In genomic region chr5:157160001-157160400, GRCh38 we compare ENCODE assay signal across 15 cellular contexts. TPM values are rescaled to one million over a fixed set of nuclear protein-coding genes. Genes with fewer than 3 reads are reported as not detected.
DNase-seq lines count a peak whose midpoint lies in the region; ATAC-seq and TF ChIP-seq lines count a peak whose summit lies in the region.
"Had no signal": no experiment of that assay in that cellular context is flagged by ENCODE, and none has a peak within 500 bp of the region (broad histone marks: within the 10 kb centered on the region; RNA-seq: fewer than 3 reads in every experiment).

No MANE protein-coding gene starts in this region.

- no peaks in the 10 kb centered on the region for H3K9me3 ChIP-seq in gastroesophageal sphincter
- H3K9me3 ChIP-seq: vagina had no signal

- H3K27ac Mint-ChIP-seq in activated CD4-positive, alpha-beta T cell treated with anti-CD3 and anti-CD28 coated beads, Interleukin-2, amount 10 ng/mL, durations not matched to agents 24 days and 14 days = peak overlapping the region; percentile 87
- peak overlapping the region; percentile 86 for H3K27ac Mint-ChIP-seq in activated naive CD8-positive, alpha-beta T cell
- H3K27ac Mint-ChIP-seq in stimulated activated effector memory CD8-positive, alpha-beta T cell treated with anti-CD3 and anti-CD28 coated beads, Interleukin-12 subunit alpha, Interleukin-12 subunit beta, amount 100 ng/mL, for 72 hours = peak overlapping the region; percentile 97

- H3K4me3 ChIP-seq in gastroesophageal sphincter = no peak overlapping the region
- H3K4me3 ChIP-seq: vagina had no signal

- peaks cover 18% of the 10 kb centered on the region for H3K27me3 ChIP-seq in gastroesophageal sphincter
- H3K27me3 ChIP-seq: vagina had no signal

- intact Hi-C loops in activated CD4-positive, alpha-beta T cell treated with anti-CD3 and anti-CD28 coated beads, Interleukin-2, amount 10 ng/mL, durations not matched to agents 24 days and 14 days (cut with micrococcal nuclease) = no loop called here

- H3K4me3 Mint-ChIP-seq in activated CD4-positive, alpha-beta T cell treated with anti-CD3 and anti-CD28 coated beads, Interleukin-2, amount 10 ng/mL, durations not matched to agents 24 days and 14 days = peak overlapping the region; percentile 54
- H3K4me3 Mint-ChIP-seq in activated naive CD8-positive, alpha-beta T cell = peak overlapping the region; percentile 79
- H3K4me3 Mint-ChIP-seq in stimulated activated effector memory CD8-positive, alpha-beta T cell treated with anti-CD3 and anti-CD28 coated beads, Interleukin-12 subunit alpha, Interleukin-12 subunit beta, amount 100 ng/mL, for 72 hours = peak overlapping the region; percentile 67

- H3K36me3 Mint-ChIP-seq in activated CD4-positive, alpha-beta T cell treated with anti-CD3 and anti-CD28 coated beads, Interleukin-2, amount 10 ng/mL, durations not matched to agents 24 days and 14 days (ENCODE audit: low read depth) = no peaks in the 10 kb centered on the region
- H3K36me3 Mint-ChIP-seq in activated naive CD8-positive, alpha-beta T cell = peaks cover 3% of the 10 kb centered on the region
- no peaks in the 10 kb centered on the region for H3K36me3 Mint-ChIP-seq in stimulated activated effector memory CD8-positive, alpha-beta T cell treated with anti-CD3 and anti-CD28 coated beads, Interleukin-12 subunit alpha, Interleukin-12 subunit beta, amount 100 ng/mL, for 72 hours

- H3K4me1 Mint-ChIP-seq in activated CD4-positive, alpha-beta T cell treated with anti-CD3 and anti-CD28 coated beads, Interleukin-2, amount 10 ng/mL, durations not matched to agents 24 days and 14 days = peaks cover 54% of the 10 kb centered on the region
- H3K4me1 Mint-ChIP-seq in activated naive CD8-positive, alpha-beta T cell (ENCODE audit: low read depth) = peaks cover 63% of the 10 kb centered on the region
- H3K4me1 Mint-ChIP-seq in stimulated activated effector memory CD8-positive, alpha-beta T cell treated with anti-CD3 and anti-CD28 coated beads, Interleukin-12 subunit alpha, Interleukin-12 subunit beta, amount 100 ng/mL, for 72 hours = peaks cover 69% of the 10 kb centered on the region

- 85% methylated on average over 4 of the region's 4 CpGs; no CpG with 5 or more reads in 1 of the 2 donors for WGBS in gastroesophageal sphincter (ENCODE audit: low coverage in 1 of 2), 2 donors

- H3K36me3 ChIP-seq in gastroesophageal sphincter = no peaks in the 10 kb centered on the region
- H3K36me3 ChIP-seq: vagina had no signal

- peak; percentile 81 for DNase-seq in activated effector memory CD4-positive, alpha-beta T cell treated with anti-CD3 and anti-CD28 coated beads, Interleukin-2, amount 50 U/mL, for 16 hours
- DNase-seq in activated effector memory CD4-positive, alpha-beta T cell treated with Interleukin-2 at 50 U/mL for 16 hours = no peak
- peak; percentile 75 for DNase-seq in activated CD4-positive, alpha-beta T cell treated with anti-CD3 and anti-CD28 coated beads, Interleukin-2, amount 10 ng/mL, durations not matched to agents 24 days and 14 days
- peak in 1 of 2 donors; percentile 61 for DNase-seq in stimulated activated effector memory CD8-positive, alpha-beta T cell treated with anti-CD3 and anti-CD28 coated beads, Interleukin-12 subunit alpha, Interleukin-12 subunit beta, amount 100 ng/mL, for 72 hours (ENCODE audit: low spot score in 2 of 2)
- DNase-seq: DND-41, NCI-H2081 treated with DMSO at 0.1 percent for 48 hours had no signal

- no peak for TF ChIP-seq POLR2A in gastroesophageal sphincter (IDR thresholded peaks at IDR 0.05)

- peak; percentile 66 for ATAC-seq in stimulated activated effector memory CD8-positive, alpha-beta T cell treated with anti-CD3 and anti-CD28 coated beads, Interleukin-12 subunit alpha, Interleukin-12 subunit beta, amount 100 ng/mL, for 72 hours
- ATAC-seq in gastroesophageal sphincter (no peak), HG03469 (IDR thresholded peaks at IDR 0.05; ENCODE audit: unreplicated experiment) (no peak), GM19452 (IDR thresholded peaks at IDR 0.05; ENCODE audit: unreplicated experiment) (no peak)

- H3K9me3 Mint-ChIP-seq in activated CD4-positive, alpha-beta T cell treated with anti-CD3 and anti-CD28 coated beads, Interleukin-2, amount 10 ng/mL, durations not matched to agents 24 days and 14 days = no peaks in the 10 kb centered on the region
- peaks cover 4% of the 10 kb centered on the region for H3K9me3 Mint-ChIP-seq in activated naive CD8-positive, alpha-beta T cell (ENCODE audit: low read depth)
- H3K9me3 Mint-ChIP-seq in stimulated activated effector memory CD8-positive, alpha-beta T cell treated with anti-CD3 and anti-CD28 coated beads, Interleukin-12 subunit alpha, Interleukin-12 subunit beta, amount 100 ng/mL, for 72 hours = peaks cover 2% of the 10 kb centered on the region

- no peak for TF ChIP-seq EP300 in gastroesophageal sphincter (IDR thresholded peaks at IDR 0.05)

- no peak overlapping the region for H3K27ac ChIP-seq in gastroesophageal sphincter
- H3K27ac ChIP-seq: vagina had no signal

- no peaks in the 10 kb centered on the region for H3K27me3 Mint-ChIP-seq in activated CD4-positive, alpha-beta T cell treated with anti-CD3 and anti-CD28 coated beads, Interleukin-2, amount 10 ng/mL, durations not matched to agents 24 days and 14 days
- H3K27me3 Mint-ChIP-seq in activated naive CD8-positive, alpha-beta T cell = no peaks in the 10 kb centered on the region

- no peaks in the 10 kb centered on the region for H3K4me1 ChIP-seq in gastroesophageal sphincter
- H3K4me1 ChIP-seq: vagina had no signal

- TF ChIP-seq CTCF in gastroesophageal sphincter (IDR thresholded peaks at IDR 0.05) = no peak

RNA-seq across cellular contexts. Expression of gene GARIN3, which starts 6.1 kb away (rescaled TPM):
- 0.19 and 0.36 TPM in 2 replicates for total RNA-seq in activated CD4-positive, alpha-beta T cell treated with anti-CD3 and anti-CD28 coated beads, Interleukin-2, amount 10 ng/mL, durations not matched to agents 24 days and 14 days
- not detected for total RNA-seq in gastroesophageal sphincter
- total RNA-seq: astrocyte, frontal cortex, mononuclear cell, omental fat pad, vagina had no signal

RNA-seq across cellular contexts. Expression of gene MED7, which starts 17.3 kb away (rescaled TPM):
- 13.2 and 14.6 TPM in 2 replicates for total RNA-seq in activated CD4-positive, alpha-beta T cell treated with anti-CD3 and anti-CD28 coated beads, Interleukin-2, amount 10 ng/mL, durations not matched to agents 24 days and 14 days
- 10 to 100 TPM in 3 of 4 donors, 1 to 10 TPM in 1; 8.9 to 17.9 (median 11.7) TPM for total RNA-seq in gastroesophageal sphincter

RNA-seq across cellular contexts. Expression of gene ITK, which starts 20.6 kb away (rescaled TPM):
- total RNA-seq in activated CD4-positive, alpha-beta T cell treated with anti-CD3 and anti-CD28 coated beads, Interleukin-2, amount 10 ng/mL, durations not matched to agents 24 days and 14 days = 230 and 237 TPM in 2 replicates
- total RNA-seq in gastroesophageal sphincter = 1 to 10 TPM in 3 of 4 donors, under 1 TPM in 1; 0.52 to 3.1 (median 1.8) TPM
- total RNA-seq: frontal cortex had no signal

RNA-seq across cellular contexts. Expression of gene HAVCR2, which starts 51.2 kb away (rescaled TPM):
- total RNA-seq in activated CD4-positive, alpha-beta T cell treated with anti-CD3 and anti-CD28 coated beads, Interleukin-2, amount 10 ng/mL, durations not matched to agents 24 days and 14 days = 70.0 and 73.1 TPM in 2 replicates
- total RNA-seq in gastroesophageal sphincter = 10 to 100 TPM in 2 of 4 donors, 1 to 10 TPM in 2; 4.7 to 15.2 (median 10.1) TPM

Comparison
In these comparisons a context has a peak if more than half of its experiments do, and no peak if none do; other contexts are left out.
1. RNA of gene ITK, which starts 20.6 kb away (total RNA-seq): 230 to 237 TPM in activated CD4-positive, alpha-beta T cell treated with anti-CD3 and anti-CD28 coated beads, Interleukin-2, amount 10 ng/mL, durations not matched to agents 24 days and 14 days; 0.52 to 3.1 TPM in gastroesophageal sphincter; every median in the first group is over 10 times any median in the second.
2. Peak in every context shown above with its lines, with median percentiles within 50 percentile points of each other: H3K27ac Mint-ChIP-seq and H3K4me3 Mint-ChIP-seq.